In the genomic region with DNA sequence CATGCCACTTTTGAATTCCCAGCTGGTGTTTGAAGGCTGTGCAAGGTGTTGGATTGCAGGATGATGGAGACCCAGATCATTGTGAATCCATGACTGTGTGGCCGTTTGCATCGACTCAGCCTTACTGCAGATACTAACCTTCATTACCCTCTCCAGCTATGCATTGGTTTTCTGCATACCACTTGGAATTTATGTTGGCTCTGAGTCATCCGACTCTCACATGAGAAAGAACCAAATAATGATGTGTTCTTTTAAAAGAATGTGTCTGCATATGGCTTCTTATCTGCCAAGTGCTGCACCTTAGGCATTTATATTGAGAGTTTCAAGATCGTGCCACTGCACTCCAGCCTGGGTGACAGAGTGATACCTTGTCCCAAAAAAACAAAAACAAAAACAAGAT, we compare ENCODE assay signal across 17 cellular contexts.
DNase-seq lines count a peak whose midpoint lies in the region; ATAC-seq and TF ChIP-seq lines count a peak whose summit lies in the region.
"Had no signal": no experiment of that assay in that cellular context is flagged by ENCODE, and none has a peak within 500 bp of the region (broad histone marks: within the 10 kb centered on the region; RNA-seq: fewer than 3 reads in every experiment).

No MANE protein-coding gene starts in this region.

- H3K27me3 ChIP-seq in CD8-positive, alpha-beta memory T cell (ENCODE audit: insufficient read depth, low read length, poor library complexity, severe bottlenecking), result no peaks in the 10 kb centered on the region
- H3K27me3 ChIP-seq: esophagus squamous epithelium had no signal

- H3K4me3 ChIP-seq in CD8-positive, alpha-beta memory T cell (ENCODE audit: low read length), result no peak overlapping the region
- H3K4me3 ChIP-seq: esophagus squamous epithelium, SK-N-MC had no signal

- H3K4me1 ChIP-seq in CD8-positive, alpha-beta memory T cell (ENCODE audit: insufficient read depth, low read length), result no peaks in the 10 kb centered on the region

- no peak overlapping the region for H3K27ac ChIP-seq in CD8-positive, alpha-beta memory T cell (ENCODE audit: low read depth, low read length)
- H3K27ac ChIP-seq: esophagus squamous epithelium, SK-N-MC had no signal

- H3K4me1 Mint-ChIP-seq in CD8-positive, alpha-beta memory T cell, result peaks cover 12 to 21% (median 20%) of the 10 kb centered on the region in 3 donors
- H3K4me1 Mint-ChIP-seq in chondrocyte (ENCODE audit: low read depth) (peaks cover 45% of the 10 kb centered on the region), naive B cell (peaks cover 0 to 14% (median 6%) of the 10 kb centered on the region in 3 donors)
- H3K4me1 Mint-ChIP-seq in natural killer cell treated with Interleukin-12 subunit alpha and Interleukin-12 subunit beta and Interleukin-15 and Interleukin-18, amount 100 ng/mL, for 72 hours (ENCODE audit: low read depth in 2 of 2), result peaks cover 12 to 13% of the 10 kb centered on the region in 2 donors
- H3K4me1 Mint-ChIP-seq: activated B cell treated with CpG ODN at 0.5 μM for 24 hours, nephron had no signal

- no peaks in the 10 kb centered on the region for H3K27me3 Mint-ChIP-seq in CD8-positive, alpha-beta memory T cell
- H3K27me3 Mint-ChIP-seq in chondrocyte (ENCODE audit: low read depth), result no peaks in the 10 kb centered on the region
- H3K27me3 Mint-ChIP-seq in naive B cell, result no peaks in the 10 kb centered on the region
- H3K27me3 Mint-ChIP-seq in natural killer cell treated with Interleukin-12 subunit alpha and Interleukin-12 subunit beta and Interleukin-15 and Interleukin-18, amount 100 ng/mL, for 72 hours, result no peaks in the 10 kb centered on the region
- H3K27me3 Mint-ChIP-seq: activated B cell treated with CpG ODN at 0.5 μM for 24 hours; CD4-positive, CD25-positive, alpha-beta regulatory T cell had no signal

- H3K36me3 ChIP-seq in CD8-positive, alpha-beta memory T cell (ENCODE audit: insufficient read depth, low read length), result no peaks in the 10 kb centered on the region

- no peaks in the 10 kb centered on the region for H3K9me3 ChIP-seq in CD8-positive, alpha-beta memory T cell (ENCODE audit: low read length)
- H3K9me3 ChIP-seq: esophagus squamous epithelium had no signal

- peaks cover 0 to 28% (median 16%) of the 10 kb centered on the region in 3 donors for H3K36me3 Mint-ChIP-seq in CD8-positive, alpha-beta memory T cell
- H3K36me3 Mint-ChIP-seq in chondrocyte (ENCODE audit: low read depth) (peaks cover 24% of the 10 kb centered on the region), naive B cell (peaks cover 8 to 18% of the 10 kb centered on the region in 2 donors)
- H3K36me3 Mint-ChIP-seq in natural killer cell treated with Interleukin-12 subunit alpha and Interleukin-12 subunit beta and Interleukin-15 and Interleukin-18, amount 100 ng/mL, for 72 hours, result peaks cover 8% of the 10 kb centered on the region

- POLR2A ChIA-PET in CD8-positive, alpha-beta memory T cell (lab: Charles Lee), result no interaction called here
- POLR2A ChIA-PET in HEK293T (lab: Yijun Ruan, JAX), result no interaction called here

- no peak overlapping the region for H3K4me3 Mint-ChIP-seq in CD8-positive, alpha-beta memory T cell
- H3K4me3 Mint-ChIP-seq in chondrocyte (ENCODE audit: unreplicated experiment), result peak overlapping the region; percentile 10
- H3K4me3 Mint-ChIP-seq in naive B cell, result no peak overlapping the region
- no peak overlapping the region for H3K4me3 Mint-ChIP-seq in natural killer cell treated with Interleukin-12 subunit alpha and Interleukin-12 subunit beta and Interleukin-15 and Interleukin-18, amount 100 ng/mL, for 72 hours
- H3K4me3 Mint-ChIP-seq: activated B cell treated with CpG ODN at 0.5 μM for 24 hours, nephron had no signal

- CTCF ChIA-PET in CD8-positive, alpha-beta memory T cell (lab: Charles Lee), result no interaction called here
- CTCF ChIA-PET in HEK293T (lab: Yijun Ruan, JAX), result no interaction called here

- no peaks in the 10 kb centered on the region for H3K9me3 Mint-ChIP-seq in CD8-positive, alpha-beta memory T cell
- no peaks in the 10 kb centered on the region for H3K9me3 Mint-ChIP-seq in chondrocyte (ENCODE audit: low read depth)
- H3K9me3 Mint-ChIP-seq in naive B cell, result no peaks in the 10 kb centered on the region
- no peaks in the 10 kb centered on the region for H3K9me3 Mint-ChIP-seq in natural killer cell treated with Interleukin-12 subunit alpha and Interleukin-12 subunit beta and Interleukin-15 and Interleukin-18, amount 100 ng/mL, for 72 hours
- H3K9me3 Mint-ChIP-seq: activated B cell treated with CpG ODN at 0.5 μM for 24 hours; CD4-positive, CD25-positive, alpha-beta regulatory T cell; nephron had no signal

- no peak for DNase-seq in CD8-positive, alpha-beta memory T cell
- peak; percentile 70 for DNase-seq in M059J (ENCODE audit: low read depth)
- DNase-seq in chondrocyte (ENCODE audit: low spot score), result no peak
- no peak for DNase-seq in naive B cell
- DNase-seq in D341Med (ENCODE audit: low spot score), result no peak
- no peak for DNase-seq in natural killer cell treated with Interleukin-12 subunit alpha and Interleukin-12 subunit beta and Interleukin-15 and Interleukin-18, amount 100 ng/mL, for 72 hours (ENCODE audit: low spot score)
- DNase-seq in NCI-H146 treated with DMSO at 0.1 percent for 48 hours (lab: John Stamatoyannopoulos, UW; ENCODE audit: unreplicated experiment), result no peak
- DNase-seq in HEK293T (ENCODE audit: extremely low spot score), result no peak
- DNase-seq: activated B cell treated with CpG ODN at 0.5 μM for 24 hours; caudate nucleus; CD4-positive, CD25-positive, alpha-beta regulatory T cell; esophagus squamous epithelium; kidney glomerular epithelial cell; NCI-H1417; NCI-H69 had no signal

- no peak for ATAC-seq in naive B cell (ENCODE audit: low read depth in 2 of 2)
- ATAC-seq in natural killer cell treated with Interleukin-12 subunit alpha and Interleukin-12 subunit beta and Interleukin-15 and Interleukin-18, amount 100 ng/mL, for 72 hours, result no peak

- peak overlapping the region in 6 of 8 donors; percentile 11 to 90 (median 38) for H3K27ac Mint-ChIP-seq in CD8-positive, alpha-beta memory T cell
- H3K27ac Mint-ChIP-seq in chondrocyte (ENCODE audit: unreplicated experiment) (peak overlapping the region; percentile 99), naive B cell (peak overlapping the region in 4 of 6 donors; percentile 32 to 62 (median 42))
- no peak overlapping the region for H3K27ac Mint-ChIP-seq in natural killer cell treated with Interleukin-12 subunit alpha and Interleukin-12 subunit beta and Interleukin-15 and Interleukin-18, amount 100 ng/mL, for 72 hours
- H3K27ac Mint-ChIP-seq: activated B cell treated with CpG ODN at 0.5 μM for 24 hours; CD4-positive, CD25-positive, alpha-beta regulatory T cell; nephron had no signal

- TF ChIP-seq CTCF in chondrocyte (IDR thresholded peaks at IDR 0.05), result no peak

TF ChIP-seq in HEK293T, 16 proteins besides CTCF, POLR2A, EP300 and RAD21:
- TF ChIP-seq SP1 (IDR thresholded peaks at IDR 0.05) (no peak), ARNT (IDR thresholded peaks at IDR 0.05) (no peak), FOXM1 (IDR thresholded peaks at IDR 0.05; ENCODE audit: borderline replicate concordance) (no peak), ELF4 (IDR thresholded peaks at IDR 0.05) (no peak), ZNF384 (IDR thresholded peaks at IDR 0.05) (no peak), CTBP1 (IDR thresholded peaks at IDR 0.05; ENCODE audit: borderline replicate concordance) (no peak), BHLHE40 (IDR thresholded peaks at IDR 0.05; ENCODE audit: borderline replicate concordance) (no peak), SUZ12 (IDR thresholded peaks at IDR 0.05) (no peak), LEF1 (IDR thresholded peaks at IDR 0.05; ENCODE audit: borderline replicate concordance) (no peak), FOXA1 (IDR thresholded peaks at IDR 0.05) (no peak), NFRKB (IDR thresholded peaks at IDR 0.05) (no peak), FOXK2 (IDR thresholded peaks at IDR 0.05) (no peak)
- TF ChIP-seq, protein P1, sequence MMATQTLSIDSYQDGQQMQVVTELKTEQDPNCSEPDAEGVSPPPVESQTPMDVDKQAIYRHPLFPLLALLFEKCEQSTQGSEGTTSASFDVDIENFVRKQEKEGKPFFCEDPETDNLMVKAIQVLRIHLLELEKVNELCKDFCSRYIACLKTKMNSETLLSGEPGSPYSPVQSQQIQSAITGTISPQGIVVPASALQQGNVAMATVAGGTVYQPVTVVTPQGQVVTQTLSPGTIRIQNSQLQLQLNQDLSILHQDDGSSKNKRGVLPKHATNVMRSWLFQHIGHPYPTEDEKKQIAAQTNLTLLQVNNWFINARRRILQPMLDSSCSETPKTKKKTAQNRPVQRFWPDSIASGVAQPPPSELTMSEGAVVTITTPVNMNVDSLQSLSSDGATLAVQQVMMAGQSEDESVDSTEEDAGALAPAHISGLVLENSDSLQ (IDR thresholded peaks at IDR 0.05), result no peak

Comparison
In these comparisons a context has a peak if more than half of its experiments do, and no peak if none do; other contexts are left out.
1. H3K27ac Mint-ChIP-seq: peak in CD8-positive, alpha-beta memory T cell (6 of 8), chondrocyte (single experiment) and naive B cell (4 of 6); none in natural killer cell treated with Interleukin-12 subunit alpha and Interleukin-12 subunit beta and Interleukin-15 and Interleukin-18, amount 100 ng/mL, for 72 hours (0 of 2).